In genomic region chr1:11428789-11429188, GRCh38 we compare ENCODE assay signal across 35 cellular contexts. TPM values are rescaled to one million over a fixed set of nuclear protein-coding genes. Genes with fewer than 3 reads are reported as not detected.
"Had no signal": no experiment of that assay in that cellular context is flagged by ENCODE, and none has a peak within 500 bp of the region (broad histone marks: within the 10 kb centered on the region; RNA-seq: fewer than 3 reads in every experiment).

No MANE protein-coding gene starts in this region.

- H3K27me3 ChIP-seq: adrenal gland, ascending aorta, brain microvascular endothelial cell had no signal

- H3K27ac Mint-ChIP-seq: activated B cell treated with CpG ODN at 0.5 μM for 24 hours; activated CD8-positive, alpha-beta T cell treated with anti-CD3 and anti-CD28 coated beads for 36 hours; activated naive CD4-positive, alpha-beta T cell treated with anti-CD3 and anti-CD28 coated beads for 36 hours; activated naive CD4-positive, alpha-beta T cell treated with anti-CD3 and anti-CD28 coated beads, Interleukin-2, amount 50 U/mL, for 24 hours; activated naive CD8-positive, alpha-beta T cell treated with anti-CD3 and anti-CD28 coated beads for 36 hours; activated naive CD8-positive, alpha-beta T cell treated with anti-CD3 and anti-CD28 coated beads, Interleukin-2, amount 50 U/mL, for 24 hours; activated T-helper 17 cell treated with anti-CD3 and anti-CD28 coated beads, Interleukin-2, amount 50 U/mL, for 72 hours; effector memory CD8-positive, alpha-beta T cell; T-helper 2 cell treated with Interferon-gamma antibody and Interleukin-4, amounts not matched to agents 5 μg/mL and 100 μg/mL, for 36 hours had no signal

- H3K9me3 Mint-ChIP-seq: activated B cell treated with CpG ODN at 0.5 μM for 24 hours; activated CD8-positive, alpha-beta T cell treated with anti-CD3 and anti-CD28 coated beads for 36 hours; activated naive CD4-positive, alpha-beta T cell treated with anti-CD3 and anti-CD28 coated beads for 36 hours; activated naive CD4-positive, alpha-beta T cell treated with anti-CD3 and anti-CD28 coated beads, Interleukin-2, amount 50 U/mL, for 24 hours; activated naive CD8-positive, alpha-beta T cell treated with anti-CD3 and anti-CD28 coated beads for 36 hours; activated naive CD8-positive, alpha-beta T cell treated with anti-CD3 and anti-CD28 coated beads, Interleukin-2, amount 50 U/mL, for 24 hours; activated T-cell treated with anti-CD3 and anti-CD28 coated beads, Interleukin-2, amount 50 U/mL, for 4 hours; activated T-helper 17 cell treated with anti-CD3 and anti-CD28 coated beads, Interleukin-2, amount 50 U/mL, for 72 hours; central memory CD8-positive, alpha-beta T cell; effector memory CD8-positive, alpha-beta T cell; T-helper 2 cell treated with Interferon-gamma antibody and Interleukin-4, amounts not matched to agents 5 μg/mL and 100 μg/mL, for 36 hours had no signal

- H3K27me3 Mint-ChIP-seq: activated B cell treated with CpG ODN at 0.5 μM for 24 hours; activated CD8-positive, alpha-beta T cell treated with anti-CD3 and anti-CD28 coated beads for 36 hours; activated naive CD8-positive, alpha-beta T cell treated with anti-CD3 and anti-CD28 coated beads for 36 hours; activated naive CD8-positive, alpha-beta T cell treated with anti-CD3 and anti-CD28 coated beads, Interleukin-2, amount 50 U/mL, for 24 hours had no signal

- H3K4me3 Mint-ChIP-seq: activated B cell treated with CpG ODN at 0.5 μM for 24 hours; activated CD8-positive, alpha-beta T cell treated with anti-CD3 and anti-CD28 coated beads for 36 hours; activated naive CD4-positive, alpha-beta T cell treated with anti-CD3 and anti-CD28 coated beads for 36 hours; activated naive CD4-positive, alpha-beta T cell treated with anti-CD3 and anti-CD28 coated beads, Interleukin-2, amount 50 U/mL, for 24 hours; activated naive CD8-positive, alpha-beta T cell treated with anti-CD3 and anti-CD28 coated beads for 36 hours; activated naive CD8-positive, alpha-beta T cell treated with anti-CD3 and anti-CD28 coated beads, Interleukin-2, amount 50 U/mL, for 24 hours; activated T-cell treated with anti-CD3 and anti-CD28 coated beads, Interleukin-2, amount 50 U/mL, for 4 hours; activated T-helper 17 cell treated with anti-CD3 and anti-CD28 coated beads, Interleukin-2, amount 50 U/mL, for 72 hours; central memory CD8-positive, alpha-beta T cell; effector memory CD8-positive, alpha-beta T cell; T-helper 17 cell; T-helper 2 cell treated with Interferon-gamma antibody and Interleukin-4, amounts not matched to agents 5 μg/mL and 100 μg/mL, for 36 hours had no signal

- H3K36me3 ChIP-seq: adrenal gland, ascending aorta, brain microvascular endothelial cell, esophagus squamous epithelium, gastroesophageal sphincter, WERI-Rb-1 had no signal

- H3K4me3 ChIP-seq: adrenal gland, ascending aorta, esophagus squamous epithelium, gastroesophageal sphincter had no signal

- H3K4me1 ChIP-seq: adrenal gland, ascending aorta, esophagus squamous epithelium, gastroesophageal sphincter had no signal

- H3K4me1 Mint-ChIP-seq: activated B cell treated with CpG ODN at 0.5 μM for 24 hours; activated naive CD8-positive, alpha-beta T cell treated with anti-CD3 and anti-CD28 coated beads, Interleukin-2, amount 50 U/mL, for 24 hours; central memory CD8-positive, alpha-beta T cell had no signal

- H3K9me3 ChIP-seq: adrenal gland, ascending aorta, esophagus squamous epithelium, gastroesophageal sphincter had no signal

- DNase-seq: activated B cell treated with CpG ODN at 0.5 μM for 24 hours; activated CD4-positive, alpha-beta T cell treated with anti-CD3 and anti-CD28 coated beads for 48 hours; activated CD4-positive, alpha-beta T cell treated with anti-CD3 and anti-CD28 coated beads, Interleukin-2, amount 50 U/mL, for 1 hour; activated CD4-positive, alpha-beta T cell treated with anti-CD3 and anti-CD28 coated beads, Interleukin-2, amount 50 U/mL, for 48 hours; activated CD8-positive, alpha-beta memory T cell treated with anti-CD3 and anti-CD28 coated beads for 24 hours; activated CD8-positive, alpha-beta T cell treated with anti-CD3 and anti-CD28 coated beads for 36 hours; activated effector memory CD4-positive, alpha-beta T cell treated with Interleukin-2 at 50 U/mL for 16 hours; activated naive CD4-positive, alpha-beta T cell treated with anti-CD3 and anti-CD28 coated beads for 36 hours; activated naive CD8-positive, alpha-beta T cell treated with anti-CD3 and anti-CD28 coated beads for 36 hours; activated naive CD8-positive, alpha-beta T cell treated with anti-CD3 and anti-CD28 coated beads, Interleukin-2, amount 50 U/mL, for 24 hours; activated T-cell treated with anti-CD3 and anti-CD28 coated beads, Interleukin-2, amount 50 U/mL, for 4 hours; adrenal gland; brain microvascular endothelial cell; cortex of kidney; dermis blood vessel endothelial cell; effector CD4-positive, alpha-beta T cell; effector memory CD8-positive, alpha-beta T cell; erythroblast; esophagus squamous epithelium; foreskin melanocyte; head of caudate nucleus; T-helper 1 cell; T-helper 17 cell; T1000; WERI-Rb-1 had no signal

- H3K27ac ChIP-seq: adrenal gland, ascending aorta, brain microvascular endothelial cell, esophagus squamous epithelium, gastroesophageal sphincter, WERI-Rb-1 had no signal

- H3K36me3 Mint-ChIP-seq: activated naive CD4-positive, alpha-beta T cell treated with anti-CD3 and anti-CD28 coated beads, Interleukin-2, amount 50 U/mL, for 24 hours; activated naive CD8-positive, alpha-beta T cell treated with anti-CD3 and anti-CD28 coated beads for 36 hours had no signal

- FAIRE-seq: bronchial epithelial cell, colon had no signal

RNA-seq across cellular contexts. Expression of gene DISP3, which starts 50.2 kb away (rescaled TPM):
- total RNA-seq: ascending aorta, bronchial epithelial cell, dermis blood vessel endothelial cell, fibroblast of lung, fibroblast of villous mesenchyme had no signal
